ENCODE assay signal across 13 cellular contexts in the genomic region with DNA sequence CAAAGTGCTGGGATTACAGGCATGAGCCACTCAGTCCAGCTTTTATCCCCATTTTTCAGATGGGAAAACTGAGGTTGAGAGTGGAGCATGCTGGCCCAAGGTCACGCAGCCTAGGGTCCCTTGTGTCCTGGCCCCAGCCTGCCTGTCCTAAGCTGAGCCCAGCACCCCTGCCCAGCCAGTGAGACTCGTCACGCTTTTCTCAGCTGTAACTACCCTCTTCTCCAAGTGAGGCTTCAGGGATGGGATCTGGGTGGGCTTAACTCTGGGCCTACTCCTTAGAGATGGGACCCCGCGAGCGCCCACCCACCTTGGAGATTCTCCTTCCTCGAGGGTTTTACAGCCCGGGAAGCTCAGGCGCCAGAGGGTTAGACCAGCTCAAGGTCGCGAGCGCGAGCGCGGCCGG. TPM values are rescaled to one million over a fixed set of nuclear protein-coding genes. Genes with fewer than 3 reads are reported as not detected.
DNase-seq lines count a peak whose midpoint lies in the region; ATAC-seq and TF ChIP-seq lines count a peak whose summit lies in the region.
"Had no signal": no experiment of that assay in that cellular context is flagged by ENCODE, and none has a peak within 500 bp of the region (broad histone marks: within the 10 kb centered on the region; RNA-seq: fewer than 3 reads in every experiment).

No MANE protein-coding gene starts in this region.

- peaks cover 0 to 1% (median 0%) of the 10 kb centered on the region in 11 donors for H3K9me3 Mint-ChIP-seq in naive thymus-derived CD4-positive, alpha-beta T cell
- H3K9me3 Mint-ChIP-seq in stimulated activated memory B cell treated with anti-CD40 and anti-IgM and Interleukin-4, amounts not matched to agents 10 μg/mL and 1 μg/mL and 100 μg/mL, for 72 hours: no peaks in the 10 kb centered on the region

- H3K27me3 ChIP-seq in left ventricle myocardium inferior (ENCODE audit: low read depth) (peaks cover 59% of the 10 kb centered on the region), right atrium auricular region (peaks cover 0 to 11% of the 10 kb centered on the region in 2 donors), breast epithelium (peaks cover 5 to 39% of the 10 kb centered on the region in 2 donors)
- peaks cover 0 to 7% of the 10 kb centered on the region in 2 donors for H3K27me3 ChIP-seq in naive thymus-derived CD4-positive, alpha-beta T cell (ENCODE audit: control insufficient read depth in 2 of 2, insufficient read depth in 2 of 2, low read length in 2 of 2)

- ATAC-seq in naive thymus-derived CD4-positive, alpha-beta T cell: no peak
- ATAC-seq in HG03354 (IDR thresholded peaks at IDR 0.05; ENCODE audit: poor library complexity, severe bottlenecking, unreplicated experiment) (no peak), HG02870 (IDR thresholded peaks at IDR 0.05; ENCODE audit: unreplicated experiment) (no peak)
- no peak for ATAC-seq in stimulated activated memory B cell treated with anti-CD40 and anti-IgM and Interleukin-4, amounts not matched to agents 10 μg/mL and 1 μg/mL and 100 μg/mL, for 72 hours
- ATAC-seq: esophagus mucosa, left lung had no signal

- H3K36me3 ChIP-seq in left ventricle myocardium inferior: no peaks in the 10 kb centered on the region
- H3K36me3 ChIP-seq in right atrium auricular region: no peaks in the 10 kb centered on the region
- no peaks in the 10 kb centered on the region for H3K36me3 ChIP-seq in breast epithelium
- H3K36me3 ChIP-seq in naive thymus-derived CD4-positive, alpha-beta T cell (ENCODE audit: control insufficient read depth in 2 of 3, insufficient read depth in 3 of 3, low read length in 3 of 3): no peaks in the 10 kb centered on the region
- H3K36me3 ChIP-seq: left lung had no signal

- H3K4me1 ChIP-seq in left ventricle myocardium inferior: peaks cover 36% of the 10 kb centered on the region
- peaks cover 0 to 34% of the 10 kb centered on the region in 2 donors for H3K4me1 ChIP-seq in right atrium auricular region
- peaks cover 0 to 15% of the 10 kb centered on the region in 2 donors for H3K4me1 ChIP-seq in breast epithelium
- H3K4me1 ChIP-seq in naive thymus-derived CD4-positive, alpha-beta T cell (ENCODE audit: control insufficient read depth in 2 of 2, insufficient read depth in 2 of 2, low read length in 2 of 2): peaks cover 18 to 19% of the 10 kb centered on the region in 2 donors

- H3K27ac ChIP-seq in left ventricle myocardium inferior (replicated peaks): no peak overlapping the region
- H3K27ac ChIP-seq in right atrium auricular region: no peak overlapping the region
- H3K27ac ChIP-seq in breast epithelium: no peak overlapping the region
- no peak overlapping the region for H3K27ac ChIP-seq in naive thymus-derived CD4-positive, alpha-beta T cell (ENCODE audit: low read depth, low read length)
- H3K27ac ChIP-seq: left lung had no signal

- peaks cover 13 to 38% (median 13%) of the 10 kb centered on the region in 5 donors for H3K27me3 Mint-ChIP-seq in naive thymus-derived CD4-positive, alpha-beta T cell
- peaks cover 33% of the 10 kb centered on the region for H3K27me3 Mint-ChIP-seq in stimulated activated memory B cell treated with anti-CD40 and anti-IgM and Interleukin-4, amounts not matched to agents 10 μg/mL and 1 μg/mL and 100 μg/mL, for 72 hours

- POLR2A ChIA-PET in naive thymus-derived CD4-positive, alpha-beta T cell (lab: Charles Lee): interaction anchor here (0.6 to 2.4 kb wide), 6 partner anchors 8 to 915 kb away, joined by 3 to 15 read pairs (median 3); a partner anchor contains a TSS

- H3K4me1 Mint-ChIP-seq in naive thymus-derived CD4-positive, alpha-beta T cell: peaks cover 14 to 46% (median 37%) of the 10 kb centered on the region in 7 donors
- H3K4me1 Mint-ChIP-seq in stimulated activated memory B cell treated with anti-CD40 and anti-IgM and Interleukin-4, amounts not matched to agents 10 μg/mL and 1 μg/mL and 100 μg/mL, for 72 hours: peaks cover 46% of the 10 kb centered on the region

- TF ChIP-seq CTCF in left ventricle myocardium inferior (IDR thresholded peaks at IDR 0.05; ENCODE audit: borderline replicate concordance): no peak
- TF ChIP-seq CTCF in right atrium auricular region (IDR thresholded peaks at IDR 0.05): no peak
- TF ChIP-seq CTCF in breast epithelium (IDR thresholded peaks at IDR 0.05): no peak

- DNase-seq in left ventricle myocardium inferior (no peak), right atrium auricular region (ENCODE audit: low spot score) (no peak), breast epithelium (ENCODE audit: low spot score in 2 of 2) (no peak), posterior vena cava (ENCODE audit: low spot score) (no peak)
- no peak for DNase-seq in naive thymus-derived CD4-positive, alpha-beta T cell
- DNase-seq: IMR-90, NCI-H2081 treated with DMSO at 0.1 percent for 48 hours had no signal

- peak overlapping the region in 7 of 10 donors; percentile 21 to 94 (median 89) for H3K4me3 Mint-ChIP-seq in naive thymus-derived CD4-positive, alpha-beta T cell
- no peak overlapping the region for H3K4me3 Mint-ChIP-seq in stimulated activated memory B cell treated with anti-CD40 and anti-IgM and Interleukin-4, amounts not matched to agents 10 μg/mL and 1 μg/mL and 100 μg/mL, for 72 hours

- H3K27ac Mint-ChIP-seq in naive thymus-derived CD4-positive, alpha-beta T cell: peak overlapping the region in 2 of 9 donors; percentile 32 to 80
- H3K27ac Mint-ChIP-seq in stimulated activated memory B cell treated with anti-CD40 and anti-IgM and Interleukin-4, amounts not matched to agents 10 μg/mL and 1 μg/mL and 100 μg/mL, for 72 hours: no peak overlapping the region

- H3K4me3 ChIP-seq in left ventricle myocardium inferior (peak overlapping the region; percentile 60), right atrium auricular region (peak overlapping the region in 1 of 2 donors; percentile 46), breast epithelium (peak overlapping the region in 2 of 3 donors; percentile 42 to 66)
- no peak overlapping the region for H3K4me3 ChIP-seq in naive thymus-derived CD4-positive, alpha-beta T cell (ENCODE audit: low read length)

- TF ChIP-seq POLR2A in breast epithelium (IDR thresholded peaks at IDR 0.05): no peak

- H3K9me3 ChIP-seq in left ventricle myocardium inferior (replicated peaks): no peaks in the 10 kb centered on the region
- no peaks in the 10 kb centered on the region for H3K9me3 ChIP-seq in right atrium auricular region
- H3K9me3 ChIP-seq in breast epithelium: no peaks in the 10 kb centered on the region
- no peaks in the 10 kb centered on the region for H3K9me3 ChIP-seq in naive thymus-derived CD4-positive, alpha-beta T cell (ENCODE audit: control insufficient read depth in 2 of 3, low read length in 3 of 3)
- H3K9me3 ChIP-seq: left lung had no signal

- peaks cover 0 to 4% (median 0%) of the 10 kb centered on the region in 5 donors for H3K36me3 Mint-ChIP-seq in naive thymus-derived CD4-positive, alpha-beta T cell
- no peaks in the 10 kb centered on the region for H3K36me3 Mint-ChIP-seq in stimulated activated memory B cell treated with anti-CD40 and anti-IgM and Interleukin-4, amounts not matched to agents 10 μg/mL and 1 μg/mL and 100 μg/mL, for 72 hours

- intact Hi-C loops in left ventricle myocardium inferior (cut with micrococcal nuclease): no loop called here
- intact Hi-C loops in breast epithelium (cut with DNase I; ENCODE audit: low total_unique reads): no loop called here
- intact Hi-C loops in naive thymus-derived CD4-positive, alpha-beta T cell (cut with micrococcal nuclease): no loop called here
- intact Hi-C loops in posterior vena cava (cut with DNase I): no loop called here

- CTCF ChIA-PET in naive thymus-derived CD4-positive, alpha-beta T cell (lab: Charles Lee): interaction anchor here (0.6 to 1.0 kb wide), 3 partner anchors 95 to 676 kb away, joined by 3 to 6 read pairs (median 4); no protein-coding TSS in a partner anchor

RNA-seq across cellular contexts. Expression of a gene that starts 0.4 kb away (rescaled TPM):
- total RNA-seq in left ventricle myocardium inferior (not detected), right atrium auricular region (1 to 10 TPM; 1.4 to 5.5 TPM), breast epithelium (1 to 10 TPM in 1 of 3 donors, under 1 TPM in 2; 0.16 to 1.6 (median 0.33) TPM), posterior vena cava (not detected)
- under 1 TPM in 2 of 5 experiments, not detected in 3; 0.11 to 0.29 TPM for total RNA-seq in naive thymus-derived CD4-positive, alpha-beta T cell
- polyA plus RNA-seq in naive thymus-derived CD4-positive, alpha-beta T cell: not detected
- total RNA-seq: esophagus mucosa, IMR-90 had no signal
- polyA plus RNA-seq: aorta had no signal

RNA-seq across cellular contexts. Expression of a gene that starts 2.4 kb away (rescaled TPM):
- total RNA-seq in left ventricle myocardium inferior (45.6 TPM), right atrium auricular region (100 to 1,000 TPM in 1 of 2 donors, 10 to 100 TPM in 1; 68.1 to 100 TPM), breast epithelium (10 to 100 TPM; 56.8 to 61.4 (median 57.7) TPM), posterior vena cava (10 to 100 TPM; 63.9 to 73.6 TPM)
- 10 to 100 TPM; 25.0 to 66.2 (median 33.3) TPM for total RNA-seq in naive thymus-derived CD4-positive, alpha-beta T cell
- polyA plus RNA-seq in naive thymus-derived CD4-positive, alpha-beta T cell: 10 to 100 TPM; 49.3 to 49.5 TPM

RNA-seq across cellular contexts. Expression of a gene that starts 13.3 kb away (rescaled TPM):
- total RNA-seq in left ventricle myocardium inferior (not detected), right atrium auricular region (not detected), breast epithelium (under 1 TPM in 1 of 3 donors, not detected in 2; 0.48 TPM), posterior vena cava (not detected)
- total RNA-seq in naive thymus-derived CD4-positive, alpha-beta T cell: 10 to 100 TPM in 1 of 5 experiments, 1 to 10 TPM in 4; 1.3 to 12.3 (median 2.9) TPM
- not detected for polyA plus RNA-seq in naive thymus-derived CD4-positive, alpha-beta T cell

RNA-seq across cellular contexts. Expression of a gene that starts 22.9 kb away (rescaled TPM):
- total RNA-seq in left ventricle myocardium inferior (116 TPM), right atrium auricular region (100 to 1,000 TPM in 1 of 2 donors, 10 to 100 TPM in 1; 95.6 to 115 TPM), breast epithelium (10 to 100 TPM; 87.2 to 99.4 (median 98.2) TPM), posterior vena cava (100 to 1,000 TPM; 102 to 112 TPM)
- total RNA-seq in naive thymus-derived CD4-positive, alpha-beta T cell: 100 to 1,000 TPM in 1 of 5 experiments, 10 to 100 TPM in 4; 60.6 to 151 (median 70.7) TPM
- polyA plus RNA-seq in naive thymus-derived CD4-positive, alpha-beta T cell: 10 to 100 TPM; 11.3 to 13.5 TPM

RNA-seq across cellular contexts. Expression of a gene that starts 25.5 kb away (rescaled TPM):
- total RNA-seq in left ventricle myocardium inferior (12.3 TPM), right atrium auricular region (10 to 100 TPM in 1 of 2 donors, 1 to 10 TPM in 1; 7.6 to 10.7 TPM), breast epithelium (10 to 100 TPM; 17.3 to 69.1 (median 24.9) TPM), posterior vena cava (100 to 1,000 TPM in 1 of 2 donors, 10 to 100 TPM in 1; 67.5 to 248 TPM)
- 1 to 10 TPM in 4 of 5 experiments, under 1 TPM in 1; 0.36 to 4.6 (median 1.8) TPM for total RNA-seq in naive thymus-derived CD4-positive, alpha-beta T cell
- 10 to 100 TPM; 10.6 to 10.9 TPM for polyA plus RNA-seq in naive thymus-derived CD4-positive, alpha-beta T cell
